ENCODE assay signal across 17 cellular contexts in the genomic region with DNA sequence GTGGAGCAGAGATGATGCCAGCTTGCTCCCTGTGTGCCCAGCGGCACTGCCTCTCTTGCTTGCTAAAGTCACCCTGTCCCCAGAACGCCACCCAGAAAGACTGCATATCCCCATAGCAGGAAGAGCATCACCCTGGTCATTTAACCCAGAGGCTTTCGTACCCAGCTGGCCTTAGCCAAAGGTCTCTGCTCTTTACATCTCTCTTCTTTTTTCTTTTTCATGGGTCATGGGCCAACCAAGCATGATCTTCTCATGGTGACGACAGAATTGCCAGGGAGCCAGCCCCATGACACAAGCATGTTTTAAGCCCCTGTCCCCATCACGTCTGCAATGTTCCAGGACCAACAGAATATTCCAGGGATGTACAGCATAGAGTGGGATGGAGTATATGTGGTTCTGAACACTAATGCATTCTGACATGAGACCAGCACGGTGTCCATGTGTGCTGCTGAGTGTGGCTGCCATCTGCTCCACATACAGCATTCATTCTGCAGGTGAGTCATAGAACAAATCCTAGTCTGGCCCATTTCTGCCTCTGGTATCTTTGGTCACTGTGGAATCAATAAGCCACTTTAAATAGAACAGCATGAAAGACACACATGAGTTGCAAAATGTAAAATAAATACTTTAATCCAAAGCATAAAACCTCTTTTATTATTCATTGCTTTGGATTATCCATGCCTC.
"Had no signal": no experiment of that assay in that cellular context is flagged by ENCODE, and none has a peak within 500 bp of the region (broad histone marks: within the 10 kb centered on the region; RNA-seq: fewer than 3 reads in every experiment).

No MANE protein-coding gene starts in this region.

- H3K27me3 ChIP-seq: ovary, transverse colon had no signal

- ATAC-seq: left ventricle myocardium superior; natural killer cell; stimulated activated naive B cell treated with anti-CD40 and anti-IgM and Interleukin-4, amounts not matched to agents 10 μg/mL and 1 μg/mL and 100 μg/mL, for 72 hours; T-helper 17 cell had no signal

- H3K9me3 ChIP-seq: ovary, prostate gland, transverse colon had no signal

- DNase-seq: activated B cell treated with CpG ODN at 0.5 μM for 24 hours; activated CD4-positive, alpha-beta T cell treated with anti-CD3 and anti-CD28 coated beads for 4 hours; activated CD4-positive, alpha-beta T cell treated with anti-CD3 and anti-CD28 coated beads, Interleukin-2, amount 50 U/mL, for 48 hours; activated naive CD4-positive, alpha-beta T cell treated with anti-CD3 and anti-CD28 coated beads, Interleukin-2, amount 10 ng/mL, durations not matched to agents 7 days and 5 days; activated T-cell treated with anti-CD3 and anti-CD28 coated beads, Interleukin-2, amount 50 U/mL, for 48 hours; effector CD4-positive, alpha-beta T cell; hippocampal formation; left ventricle myocardium superior; mammary epithelial cell; natural killer cell; ovary; stimulated activated CD4-positive, alpha-beta T cell treated with anti-CD3 and anti-CD28 coated beads, Interleukin-2, amount 100 ng/mL, for 48 hours; stimulated activated CD8-positive, alpha-beta memory T cell treated with anti-CD3 and anti-CD28 coated beads, Interleukin-4, amount 100 ng/mL, for 48 hours; stimulated activated naive B cell treated with anti-CD40 and anti-IgM and Interleukin-4, amounts not matched to agents 10 μg/mL and 1 μg/mL and 100 μg/mL, for 72 hours; T-helper 17 cell; transverse colon had no signal

- H3K4me1 ChIP-seq: prostate gland, transverse colon had no signal

- H3K4me3 ChIP-seq: ovary, prostate gland, transverse colon had no signal

- H3K27ac ChIP-seq: ovary, prostate gland, transverse colon had no signal

- H3K36me3 ChIP-seq: ovary, prostate gland, transverse colon had no signal
